Comparison of ENCODE assay signal across 1 cellular context in genomic region chr6:35919085-35919826, GRCh38.
TF ChIP-seq lines count a peak whose summit lies in the region.

No MANE protein-coding gene starts in this region.

TF ChIP-seq in HEK293, 187 proteins besides CTCF, POLR2A, EP300 and RAD21 (continued from another document):
- peak; percentile 30; the same call in 1 of the 2 replicates for TF ChIP-seq ZNF692 (tag by site-specific recombination; IDR thresholded peaks at IDR 0.05)
- no peak for TF ChIP-seq ZNF274 (IDR thresholded peaks at IDR 0.05; ENCODE audit: low read length)
- no peak for TF ChIP-seq ZNF274 (tag by site-specific recombination; IDR thresholded peaks at IDR 0.05; ENCODE audit: borderline replicate concordance)
- no peak for TF ChIP-seq ZNF16 (tag by site-specific recombination; IDR thresholded peaks at IDR 0.05; ENCODE audit: low read depth)
- TF ChIP-seq ZNF596 (tag by site-specific recombination; IDR thresholded peaks at IDR 0.05), result no peak
- no peak for TF ChIP-seq ZNF211 (tag by site-specific recombination; IDR thresholded peaks at IDR 0.05; ENCODE audit: low read depth)
- no peak for TF ChIP-seq ZNF37A (tag by site-specific recombination; IDR thresholded peaks at IDR 0.05)
- TF ChIP-seq ZNF280C (tag by site-specific recombination; IDR thresholded peaks at IDR 0.05), result no peak
- no peak for TF ChIP-seq BCL11B (tag by site-specific recombination; IDR thresholded peaks at IDR 0.05; ENCODE audit: low read depth)
- no peak for TF ChIP-seq ZBTB10 (tag by site-specific recombination; IDR thresholded peaks at IDR 0.05)
- no peak for TF ChIP-seq ZNF184 (tag by site-specific recombination; IDR thresholded peaks at IDR 0.05)
- TF ChIP-seq ZNF19 (tag by site-specific recombination; IDR thresholded peaks at IDR 0.05; ENCODE audit: low read depth), result no peak
- no peak for TF ChIP-seq ZBTB17 (tag by site-specific recombination; IDR thresholded peaks at IDR 0.05)
- TF ChIP-seq ZNF629 (tag by site-specific recombination; IDR thresholded peaks at IDR 0.05), result peak; percentile 88
- TF ChIP-seq ZNF555 (tag by site-specific recombination; conservative IDR thresholded peaks at IDR 0.05), result no peak
- TF ChIP-seq ZBTB20 (tag by site-specific recombination; IDR thresholded peaks at IDR 0.05), result no peak; the same call in 1 of the 2 replicates
- TF ChIP-seq KLF9 (tag by site-specific recombination; IDR thresholded peaks at IDR 0.05; ENCODE audit: low read depth), result no peak
- no peak for TF ChIP-seq ZNF155 (tag by site-specific recombination; IDR thresholded peaks at IDR 0.05)
- no peak for TF ChIP-seq ZSCAN5A (tag by site-specific recombination; IDR thresholded peaks at IDR 0.05)
- no peak for TF ChIP-seq ZNF354C (tag by site-specific recombination; IDR thresholded peaks at IDR 0.05; ENCODE audit: borderline replicate concordance, low read depth)
- TF ChIP-seq ZNF341 (tag by site-specific recombination; IDR thresholded peaks at IDR 0.05; ENCODE audit: low read depth), result no peak
- TF ChIP-seq ZNF112 (tag by site-specific recombination; IDR thresholded peaks at IDR 0.05), result no peak
- TF ChIP-seq ZNF404 (tag by site-specific recombination; IDR thresholded peaks at IDR 0.05), result no peak
- no peak for TF ChIP-seq ZNF214 (tag by site-specific recombination; IDR thresholded peaks at IDR 0.05; ENCODE audit: borderline replicate concordance)
- peak; percentile 27; the same call in 1 of the 2 replicates for TF ChIP-seq GLI2 (tag by site-specific recombination; IDR thresholded peaks at IDR 0.05; ENCODE audit: borderline replicate concordance, low read depth)
- TF ChIP-seq ELK4 (IDR thresholded peaks at IDR 0.05; ENCODE audit: borderline replicate concordance, low read depth, low read length), result no peak
- no peak for TF ChIP-seq ZNF792 (tag by site-specific recombination; IDR thresholded peaks at IDR 0.05)
- no peak for TF ChIP-seq ZNF266 (tag by site-specific recombination; IDR thresholded peaks at IDR 0.05; ENCODE audit: low read depth)
- TF ChIP-seq ZSCAN30 (tag by site-specific recombination; IDR thresholded peaks at IDR 0.05), result no peak
- no peak for TF ChIP-seq ZNF175 (tag by site-specific recombination; IDR thresholded peaks at IDR 0.05)
- no peak for TF ChIP-seq KLF16 (tag by site-specific recombination; IDR thresholded peaks at IDR 0.05)
- TF ChIP-seq ZNF148 (tag by site-specific recombination; IDR thresholded peaks at IDR 0.05; ENCODE audit: borderline replicate concordance), result no peak
- TF ChIP-seq ZNF18 (tag by site-specific recombination; IDR thresholded peaks at IDR 0.05), result no peak
- peak; percentile 19; the same call in 1 of the 2 replicates for TF ChIP-seq ZNF561 (tag by site-specific recombination; IDR thresholded peaks at IDR 0.05; ENCODE audit: borderline replicate concordance)
- no peak for TF ChIP-seq ZNF645 (tag by site-specific recombination; IDR thresholded peaks at IDR 0.05)
- no peak for TF ChIP-seq ZNF416 (tag by site-specific recombination; IDR thresholded peaks at IDR 0.05)
- TF ChIP-seq ZNF660 (tag by site-specific recombination; IDR thresholded peaks at IDR 0.05), result peak; percentile 56; the same call in 1 of the 2 replicates
- TF ChIP-seq ZNF624 (tag by site-specific recombination; IDR thresholded peaks at IDR 0.05), result no peak
- TF ChIP-seq SETDB1 (IDR thresholded peaks at IDR 0.05; ENCODE audit: insufficient read length, low read length), result no peak
